ENCODE assay signal across 15 cellular contexts in genomic region chr1:46673749-46674182, GRCh38. TPM values are rescaled to one million over a fixed set of nuclear protein-coding genes. Genes with fewer than 3 reads are reported as not detected.
A peak's percentile ranks its signal among the peaks of the same experiment; 100 is the strongest.
DNase-seq lines count a peak whose midpoint lies in the region; TF ChIP-seq lines count a peak whose summit lies in the region.
"Had no signal": no experiment of that assay in that cellular context is flagged by ENCODE, and none has a peak within 500 bp of the region (broad histone marks: within the 10 kb centered on the region; RNA-seq: fewer than 3 reads in every experiment).

No MANE protein-coding gene starts in this region.

- peaks cover 4 to 38% (median 4%) of the 10 kb centered on the region in 3 donors for H3K36me3 Mint-ChIP-seq in CD8-positive, alpha-beta memory T cell
- no peaks in the 10 kb centered on the region for H3K36me3 Mint-ChIP-seq in HFFc6 (ENCODE audit: low read depth)
- H3K36me3 Mint-ChIP-seq in activated CD4-positive, alpha-beta memory T cell treated with anti-CD3 and anti-CD28 coated beads, Interleukin-2, amount 10 ng/mL, durations not matched to agents 7 days and 5 days (ENCODE audit: low read depth), result peaks cover 41% of the 10 kb centered on the region

- H3K9me3 ChIP-seq in CD8-positive, alpha-beta memory T cell (ENCODE audit: low read length), result no peaks in the 10 kb centered on the region
- H3K9me3 ChIP-seq in fibroblast of lung (ENCODE audit: control insufficient read depth, insufficient read depth, low read depth, low read length), result no peaks in the 10 kb centered on the region
- no peaks in the 10 kb centered on the region for H3K9me3 ChIP-seq in uterus
- H3K9me3 ChIP-seq: psoas muscle, upper lobe of right lung had no signal

- H3K27ac ChIP-seq in CD8-positive, alpha-beta memory T cell (ENCODE audit: low read depth, low read length), result no peak overlapping the region
- H3K27ac ChIP-seq in fibroblast of lung (ENCODE audit: insufficient read depth, low read length) (no peak overlapping the region), uterus (no peak overlapping the region)
- H3K27ac ChIP-seq: psoas muscle, upper lobe of right lung had no signal

- no peak overlapping the region for H3K9ac ChIP-seq in fibroblast of lung (ENCODE audit: insufficient read depth, low read length)

- intact Hi-C loops in uterus (cut with DNase I; ENCODE audit: low total_unique reads), result no loop called here

- no peaks in the 10 kb centered on the region for H3K27me3 Mint-ChIP-seq in CD8-positive, alpha-beta memory T cell
- H3K27me3 Mint-ChIP-seq in HFFc6 (ENCODE audit: insufficient read depth), result no peaks in the 10 kb centered on the region; the same call in 1 of the 2 replicates
- no peaks in the 10 kb centered on the region for H3K27me3 Mint-ChIP-seq in activated CD4-positive, alpha-beta memory T cell treated with anti-CD3 and anti-CD28 coated beads, Interleukin-2, amount 10 ng/mL, durations not matched to agents 7 days and 5 days
- H3K27me3 Mint-ChIP-seq: memory B cell had no signal

- POLR2A ChIA-PET in CD8-positive, alpha-beta memory T cell (lab: Charles Lee), result no interaction called here
- POLR2A ChIA-PET in activated CD4-positive, alpha-beta memory T cell treated with anti-CD3 and anti-CD28 coated beads, Interleukin-2, amount 10 ng/mL, durations not matched to agents 7 days and 5 days (lab: Charles Lee), result interaction anchor here (0.6 to 1.2 kb wide), 2 partner anchors 57 to 72 kb away, joined by 3 to 4 read pairs; partner anchors contain the start of gene MOB3C

- in situ Hi-C loops in G401 (cut with HindIII; ENCODE audit: low sequenced_read_pairs), result no loop called here

- peak overlapping the region in 1 of 7 donors; percentile 12 for H3K4me3 Mint-ChIP-seq in CD8-positive, alpha-beta memory T cell
- H3K4me3 Mint-ChIP-seq in HFFc6, result no peak overlapping the region
- H3K4me3 Mint-ChIP-seq in activated CD4-positive, alpha-beta memory T cell treated with anti-CD3 and anti-CD28 coated beads, Interleukin-2, amount 10 ng/mL, durations not matched to agents 7 days and 5 days, result no peak overlapping the region
- H3K4me3 Mint-ChIP-seq: memory B cell had no signal

- H3K79me2 ChIP-seq in fibroblast of lung (ENCODE audit: control insufficient read depth, insufficient read depth, low read length), result no peaks in the 10 kb centered on the region

- DNase-seq in CD8-positive, alpha-beta memory T cell, result no peak
- DNase-seq in HFFc6 (peak; percentile 22), fibroblast of lung (ENCODE audit: low read depth in 2 of 2) (peak; percentile 30 to 40), SHP77 (lab: John Stamatoyannopoulos, UW) (no peak), G401 (ENCODE audit: low spot score) (no peak), uterus (no peak), superior temporal gyrus (ENCODE audit: extremely low spot score) (no peak)
- peak; percentile 33 for DNase-seq in activated CD4-positive, alpha-beta memory T cell treated with anti-CD3 and anti-CD28 coated beads, Interleukin-2, amount 10 ng/mL, durations not matched to agents 7 days and 5 days
- DNase-seq: activated gamma-delta T cell; effector CD8-positive, alpha-beta T cell; hypothalamus; NCI-H1417 treated with DMSO at 0.1 percent for 48 hours; psoas muscle; upper lobe of right lung had no signal

- H3K4me2 ChIP-seq in fibroblast of lung (ENCODE audit: extremely low read depth, insufficient read depth, low read length), result no peak overlapping the region

- no peak for TF ChIP-seq CTCF in HFFc6 (IDR thresholded peaks at IDR 0.05)
- no peak for TF ChIP-seq CTCF in fibroblast of lung (conservative IDR thresholded peaks at IDR 0.05 in 1 of 2, IDR thresholded peaks at IDR 0.05 in 1 of 2; ENCODE audit: low read depth in 1 of 2, low read length in 2 of 2)
- no peak for TF ChIP-seq CTCF in uterus (IDR thresholded peaks at IDR 0.05)

- no peaks in the 10 kb centered on the region for H3K27me3 ChIP-seq in CD8-positive, alpha-beta memory T cell (ENCODE audit: insufficient read depth, low read length, poor library complexity, severe bottlenecking)
- H3K27me3 ChIP-seq in fibroblast of lung (ENCODE audit: control insufficient read depth, insufficient read depth, low read length), result no peaks in the 10 kb centered on the region
- no peaks in the 10 kb centered on the region for H3K27me3 ChIP-seq in uterus
- H3K27me3 ChIP-seq: upper lobe of right lung had no signal

- peaks cover 25 to 33% (median 32%) of the 10 kb centered on the region in 3 donors for H3K4me1 Mint-ChIP-seq in CD8-positive, alpha-beta memory T cell
- H3K4me1 Mint-ChIP-seq in HFFc6 (ENCODE audit: low read depth), result peaks cover 10% of the 10 kb centered on the region
- H3K4me1 Mint-ChIP-seq in activated CD4-positive, alpha-beta memory T cell treated with anti-CD3 and anti-CD28 coated beads, Interleukin-2, amount 10 ng/mL, durations not matched to agents 7 days and 5 days, result peaks cover 35% of the 10 kb centered on the region
- H3K4me1 Mint-ChIP-seq: memory B cell had no signal

- peak overlapping the region in 5 of 8 donors; percentile 9 to 51 (median 31) for H3K27ac Mint-ChIP-seq in CD8-positive, alpha-beta memory T cell
- no peak overlapping the region for H3K27ac Mint-ChIP-seq in HFFc6
- peak overlapping the region; percentile 47 for H3K27ac Mint-ChIP-seq in activated CD4-positive, alpha-beta memory T cell treated with anti-CD3 and anti-CD28 coated beads, Interleukin-2, amount 10 ng/mL, durations not matched to agents 7 days and 5 days
- H3K27ac Mint-ChIP-seq: memory B cell had no signal

- H3K4me3 ChIP-seq in CD8-positive, alpha-beta memory T cell (ENCODE audit: low read length), result no peak overlapping the region
- H3K4me3 ChIP-seq in fibroblast of lung (replicated peaks in 1 of 4; ENCODE audit: control extremely low read depth in 1 of 4, insufficient read depth in 1 of 4, low read depth in 3 of 4, low read length in 4 of 4), result no peak overlapping the region
- H3K4me3 ChIP-seq in uterus, result no peak overlapping the region
- H3K4me3 ChIP-seq: psoas muscle, upper lobe of right lung had no signal

- no peak overlapping the region for H2AFZ ChIP-seq in fibroblast of lung (ENCODE audit: low read length)

- no peaks in the 10 kb centered on the region for H3K9me3 Mint-ChIP-seq in CD8-positive, alpha-beta memory T cell
- no peaks in the 10 kb centered on the region for H3K9me3 Mint-ChIP-seq in HFFc6
- no peaks in the 10 kb centered on the region for H3K9me3 Mint-ChIP-seq in activated CD4-positive, alpha-beta memory T cell treated with anti-CD3 and anti-CD28 coated beads, Interleukin-2, amount 10 ng/mL, durations not matched to agents 7 days and 5 days
- H3K9me3 Mint-ChIP-seq: memory B cell had no signal

- no peaks in the 10 kb centered on the region for H3K36me3 ChIP-seq in CD8-positive, alpha-beta memory T cell (ENCODE audit: insufficient read depth, low read length)
- H3K36me3 ChIP-seq in fibroblast of lung (ENCODE audit: control insufficient read depth, insufficient read depth, low read length) (peaks cover 2% of the 10 kb centered on the region), uterus (no peaks in the 10 kb centered on the region)

- peaks cover 27% of the 10 kb centered on the region for H3K4me1 ChIP-seq in CD8-positive, alpha-beta memory T cell (ENCODE audit: insufficient read depth, low read length)
- no peaks in the 10 kb centered on the region for H3K4me1 ChIP-seq in fibroblast of lung (ENCODE audit: control insufficient read depth, extremely low read depth, insufficient read depth, low read length)
- no peaks in the 10 kb centered on the region for H3K4me1 ChIP-seq in uterus
- H3K4me1 ChIP-seq: psoas muscle, upper lobe of right lung had no signal

- no peaks in the 10 kb centered on the region for H4K20me1 ChIP-seq in fibroblast of lung (ENCODE audit: control insufficient read depth, extremely low read depth, insufficient read depth, low read length)

- CTCF ChIA-PET in CD8-positive, alpha-beta memory T cell (lab: Charles Lee), result no interaction called here
- CTCF ChIA-PET in activated CD4-positive, alpha-beta memory T cell treated with anti-CD3 and anti-CD28 coated beads, Interleukin-2, amount 10 ng/mL, durations not matched to agents 7 days and 5 days (lab: Charles Lee), result no interaction called here

- no peak for TF ChIP-seq POLR2A in uterus (IDR thresholded peaks at IDR 0.05)

RNA-seq across cellular contexts. Expression of gene TEX38, which starts 2.1 kb away (rescaled TPM):
- not detected for total RNA-seq in CD8-positive, alpha-beta memory T cell
- polyA plus RNA-seq in CD8-positive, alpha-beta memory T cell, result 0.37 TPM
- under 1 TPM in 1 of 6 experiments, not detected in 5; 0.24 TPM for total RNA-seq in HFFc6 (2021; fragmentation: NEBNext Ultra II Directional; extraction: Animal tissue kit (Norgen Biotek cat#: 25700))
- not detected for total RNA-seq in activated CD4-positive, alpha-beta memory T cell treated with anti-CD3 and anti-CD28 coated beads, Interleukin-2, amount 10 ng/mL, durations not matched to agents 7 days and 5 days
- total RNA-seq in fibroblast of lung (not detected in 2 replicates), uterus (not detected)
- not detected in 2 replicates for polyA plus RNA-seq in fibroblast of lung
- polyA plus RNA-seq in fibroblast of lung (2012), result not detected in 2 replicates
- not detected in 2 replicates for polyA minus RNA-seq in fibroblast of lung (ENCODE audit: low replicate concordance)
- not detected in 2 replicates for total RNA-seq in G401 (2014; rRNA removed; shearing (Covaris generic))
- total RNA-seq: psoas muscle, upper lobe of right lung had no signal

RNA-seq across cellular contexts. Expression of gene ATPAF1, which starts 5.6 kb away (rescaled TPM):
- total RNA-seq in CD8-positive, alpha-beta memory T cell, result 10 to 100 TPM; 40.2 to 42.3 TPM
- polyA plus RNA-seq in CD8-positive, alpha-beta memory T cell, result 75.8 TPM
- 10 to 100 TPM; 32.7 to 42.9 (median 41.5) TPM for total RNA-seq in HFFc6 (2021; fragmentation: NEBNext Ultra II Directional; extraction: Animal tissue kit (Norgen Biotek cat#: 25700))
- total RNA-seq in activated CD4-positive, alpha-beta memory T cell treated with anti-CD3 and anti-CD28 coated beads, Interleukin-2, amount 10 ng/mL, durations not matched to agents 7 days and 5 days, result 10 to 100 TPM; 51.1 to 51.2 TPM
- 58.3 and 65.6 TPM in 2 replicates for total RNA-seq in fibroblast of lung
- polyA plus RNA-seq in fibroblast of lung, result 72.1 and 81.4 TPM in 2 replicates
- 42.3 and 49.5 TPM in 2 replicates for polyA plus RNA-seq in fibroblast of lung (2012)
- 15.3 and 17.7 TPM in 2 replicates for polyA minus RNA-seq in fibroblast of lung (ENCODE audit: low replicate concordance)
- 96.9 and 115 TPM in 2 replicates for total RNA-seq in G401 (2014; rRNA removed; shearing (Covaris generic))
- total RNA-seq in uterus, result 10 to 100 TPM in 3 of 4 donors, 1 to 10 TPM in 1; 8.2 to 59.7 (median 40.8) TPM

RNA-seq across cellular contexts. Expression of gene EFCAB14, which starts 45.1 kb away (rescaled TPM):
- 10 to 100 TPM; 41.2 to 43.5 TPM for total RNA-seq in CD8-positive, alpha-beta memory T cell
- polyA plus RNA-seq in CD8-positive, alpha-beta memory T cell, result 135 TPM
- 10 to 100 TPM; 60.6 to 69.7 (median 66.4) TPM for total RNA-seq in HFFc6 (2021; fragmentation: NEBNext Ultra II Directional; extraction: Animal tissue kit (Norgen Biotek cat#: 25700))
- total RNA-seq in activated CD4-positive, alpha-beta memory T cell treated with anti-CD3 and anti-CD28 coated beads, Interleukin-2, amount 10 ng/mL, durations not matched to agents 7 days and 5 days, result 10 to 100 TPM; 96.1 to 96.9 TPM
- total RNA-seq in fibroblast of lung (35.3 and 35.7 TPM in 2 replicates), uterus (100 to 1,000 TPM in 2 of 4 donors, 10 to 100 TPM in 2; 63.5 to 188 (median 96.0) TPM)
- polyA plus RNA-seq in fibroblast of lung, result 54.3 and 65.0 TPM in 2 replicates
- polyA plus RNA-seq in fibroblast of lung (2012), result 27.7 and 36.8 TPM in 2 replicates
- 18.1 and 23.0 TPM in 2 replicates for polyA minus RNA-seq in fibroblast of lung (ENCODE audit: low replicate concordance)
- 18.0 and 28.8 TPM in 2 replicates for total RNA-seq in G401 (2014; rRNA removed; shearing (Covaris generic))

RNA-seq across cellular contexts. Expression of gene MOB3C, which starts 57.2 kb away (rescaled TPM):
- total RNA-seq in CD8-positive, alpha-beta memory T cell, result 10 to 100 TPM; 10.3 to 11.3 TPM
- polyA plus RNA-seq in CD8-positive, alpha-beta memory T cell, result 26.0 TPM
- 1 to 10 TPM; 6.3 to 8.5 (median 7.2) TPM for total RNA-seq in HFFc6 (2021; fragmentation: NEBNext Ultra II Directional; extraction: Animal tissue kit (Norgen Biotek cat#: 25700))
- 10 to 100 TPM; 23.2 to 23.8 TPM for total RNA-seq in activated CD4-positive, alpha-beta memory T cell treated with anti-CD3 and anti-CD28 coated beads, Interleukin-2, amount 10 ng/mL, durations not matched to agents 7 days and 5 days
- total RNA-seq in fibroblast of lung (12.1 and 14.9 TPM in 2 replicates), uterus (10 to 100 TPM in 3 of 4 donors, 1 to 10 TPM in 1; 6.9 to 22.5 (median 16.6) TPM)
- polyA plus RNA-seq in fibroblast of lung, result 6.6 and 9.1 TPM in 2 replicates
- 4.7 and 6.3 TPM in 2 replicates for polyA plus RNA-seq in fibroblast of lung (2012)
- 6.6 and 10.1 TPM in 2 replicates for polyA minus RNA-seq in fibroblast of lung (ENCODE audit: low replicate concordance)
- 4.0 and 6.8 TPM in 2 replicates for total RNA-seq in G401 (2014; rRNA removed; shearing (Covaris generic))

Comparison
In these comparisons a context has a peak if more than half of its experiments do, and no peak if none do; other contexts are left out.
1. DNase-seq: peak in HFFc6 (single experiment), activated CD4-positive, alpha-beta memory T cell treated with anti-CD3 and anti-CD28 coated beads, Interleukin-2, amount 10 ng/mL, durations not matched to agents 7 days and 5 days (single experiment) and fibroblast of lung (2 of 2); none in CD8-positive, alpha-beta memory T cell (0 of 5), SHP77 (0 of 2), G401 (single experiment), uterus (0 of 2) and superior temporal gyrus (single experiment).